19 cellular contexts compared by ENCODE assay signal in the genomic region with DNA sequence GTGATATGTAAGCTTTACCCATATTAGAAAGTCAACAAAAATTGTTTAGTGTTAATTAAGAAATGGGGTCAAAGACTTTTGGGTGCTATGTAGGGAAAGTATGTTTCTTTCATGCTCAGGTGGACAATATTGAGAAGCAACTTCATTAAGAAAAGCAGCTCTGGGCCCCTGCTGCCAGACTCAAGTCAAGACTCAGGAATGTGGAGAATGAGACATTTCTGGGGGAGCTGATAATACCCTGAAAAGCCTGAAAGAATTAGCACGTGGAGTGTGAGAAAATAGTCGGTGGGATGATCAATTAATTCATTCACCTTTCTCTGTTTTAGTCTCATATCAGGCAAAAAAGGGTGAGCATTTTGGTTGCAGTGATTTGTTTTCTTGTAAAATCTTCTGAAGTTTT.
DNase-seq lines count a peak whose midpoint lies in the region; FAIRE-seq and TF ChIP-seq lines count a peak whose summit lies in the region.
"Had no signal": no experiment of that assay in that cellular context is flagged by ENCODE, and none has a peak within 500 bp of the region (broad histone marks: within the 10 kb centered on the region; RNA-seq: fewer than 3 reads in every experiment).

No MANE protein-coding gene starts in this region.

- TF ChIP-seq RAD21 in H1 (IDR thresholded peaks at IDR 0.05 in 1 of 2, conservative IDR thresholded peaks at IDR 0.05 in 1 of 2; ENCODE audit: low read depth in 2 of 2, low read length in 2 of 2): no peak

- H2BK120ac ChIP-seq in H1 (replicated peaks; ENCODE audit: low read depth, low read length) (no peak overlapping the region), mesendoderm (ENCODE audit: low read depth, low read length) (no peak overlapping the region), neuronal stem cell (ENCODE audit: low read depth, low read length) (no peak overlapping the region)

- H3K9me3 ChIP-seq in H1 (ENCODE audit: insufficient read depth in 2 of 2, low read depth in 1 of 2, low read length in 1 of 2) (no peaks in the 10 kb centered on the region), neuronal stem cell (replicated peaks in 1 of 2; ENCODE audit: control insufficient read depth in 2 of 2, insufficient read depth in 1 of 2, low read depth in 1 of 2, low read length in 2 of 2) (no peaks in the 10 kb centered on the region)
- H3K9me3 ChIP-seq: A549 had no signal

- FAIRE-seq in H1 (lab: Jason Lieb, UNC): no peak
- FAIRE-seq: A549, G401.6, GM12892 had no signal

- no peak overlapping the region for H3K9ac ChIP-seq in H1 (replicated peaks in 1 of 4; ENCODE audit: extremely low read depth in 1 of 4, low read depth in 3 of 4, low read length in 3 of 4)
- no peak overlapping the region for H3K9ac ChIP-seq in mesendoderm (ENCODE audit: low read length)
- H3K9ac ChIP-seq in neuronal stem cell (ENCODE audit: low read depth, low read length, poor library complexity): no peak overlapping the region

- H2BK5ac ChIP-seq in H1 (ENCODE audit: low read depth, low read length): no peak overlapping the region
- H2BK5ac ChIP-seq in mesendoderm (ENCODE audit: low read length): no peak overlapping the region
- no peak overlapping the region for H2BK5ac ChIP-seq in neuronal stem cell (ENCODE audit: low read length)

- H4K5ac ChIP-seq in H1 (ENCODE audit: insufficient read length, low read depth, low read length) (no peak overlapping the region), mesendoderm (ENCODE audit: low read length) (no peak overlapping the region)

- H2BK12ac ChIP-seq in H1 (ENCODE audit: low read depth, low read length) (no peak overlapping the region), neuronal stem cell (ENCODE audit: low read length) (no peak overlapping the region)

- TF ChIP-seq POLR2A in H1 (IDR thresholded peaks at IDR 0.05; ENCODE audit: control extremely low read depth in 1 of 2, low read depth in 2 of 2, low read length in 2 of 2): no peak

- H3K4me2 ChIP-seq in H1 (ENCODE audit: insufficient read depth in 1 of 2, low read depth in 2 of 2, low read length in 2 of 2) (no peak overlapping the region), mesendoderm (ENCODE audit: low read length) (no peak overlapping the region), neuronal stem cell (ENCODE audit: insufficient read depth, low read length, poor library complexity, severe bottlenecking) (no peak overlapping the region)
- H3K4me2 ChIP-seq: A549 had no signal

- H3K36me3 ChIP-seq in H7 (replicated peaks; ENCODE audit: control insufficient read depth, insufficient read depth, low read length) (no peaks in the 10 kb centered on the region), H1 (ENCODE audit: control insufficient read depth in 2 of 4, insufficient read depth in 4 of 4, low read length in 3 of 4) (no peaks in the 10 kb centered on the region; a peak in 1 of 8 replicates), mesendoderm (ENCODE audit: control insufficient read depth, insufficient read depth, low read length) (no peaks in the 10 kb centered on the region), neuronal stem cell (replicated peaks in 1 of 2; ENCODE audit: control insufficient read depth in 2 of 2, insufficient read depth in 2 of 2, low read length in 2 of 2) (no peaks in the 10 kb centered on the region)

- H3K14ac ChIP-seq in H1 (ENCODE audit: insufficient read length) (no peak overlapping the region), neuronal stem cell (ENCODE audit: low read length) (no peak overlapping the region)

- no peak overlapping the region for H2BK20ac ChIP-seq in H1 (ENCODE audit: low read length)

- H4K91ac ChIP-seq in H1 (replicated peaks; ENCODE audit: insufficient read length, low read length): no peak overlapping the region
- H4K91ac ChIP-seq in neuronal stem cell (ENCODE audit: low read depth, low read length, poor library complexity): no peak overlapping the region

- no peaks in the 10 kb centered on the region for H3K27me3 ChIP-seq in H7 (ENCODE audit: control insufficient read depth, insufficient read depth, low read length)
- no peaks in the 10 kb centered on the region for H3K27me3 ChIP-seq in H1 (replicated peaks in 1 of 4; ENCODE audit: control insufficient read depth in 3 of 4, extremely low read depth in 1 of 4, insufficient read depth in 3 of 4, low read length in 3 of 4)
- H3K27me3 ChIP-seq in mesendoderm (ENCODE audit: insufficient read depth, low read length, poor library complexity): no peaks in the 10 kb centered on the region
- no peaks in the 10 kb centered on the region for H3K27me3 ChIP-seq in neuronal stem cell (ENCODE audit: control insufficient read depth in 3 of 3, insufficient read depth in 3 of 3, low read depth in 1 of 3, low read length in 3 of 3)

- H2AFZ ChIP-seq in H1 (ENCODE audit: low read length) (no peak overlapping the region), neuronal stem cell (ENCODE audit: low read length) (no peak overlapping the region)

- H2AK5ac ChIP-seq in H1 (ENCODE audit: low read depth, low read length) (no peak overlapping the region), mesendoderm (ENCODE audit: low read length) (no peak overlapping the region), neuronal stem cell (ENCODE audit: low read depth, low read length) (no peak overlapping the region)

- 57% methylated on average over 2 of the region's 2 CpGs; no CpG with 5 or more reads in 1 of the 2 experiments for WGBS in H1 (ENCODE audit: extremely low coverage in 1 of 2, insufficient coverage in 1 of 2, insufficient read length in 1 of 2, insufficient replicate concordance in 2 of 2, low coverage in 1 of 2, low lambda C conversion rate in 2 of 2, missing lambda C conversion rate in 1 of 2), 2 experiments
- no CpG with 5 or more reads among the region's 2 CpGs for WGBS in mesendoderm (ENCODE audit: extremely low coverage, insufficient coverage, low lambda C conversion rate)
- no CpG with 5 or more reads among the region's 2 CpGs for WGBS in neuronal stem cell (ENCODE audit: extremely low coverage in 2 of 2, insufficient read length in 2 of 2, insufficient replicate concordance in 1 of 2), 2 donors

- H3K79me2 ChIP-seq in H1 (ENCODE audit: control insufficient read depth in 1 of 2, insufficient read depth in 2 of 2, low read length in 2 of 2) (no peaks in the 10 kb centered on the region), mesendoderm (ENCODE audit: control insufficient read depth, insufficient read depth, low read length) (no peaks in the 10 kb centered on the region)

- DNase-seq in H7: peak; percentile 2
- DNase-seq in H1 (ENCODE audit: low read depth in 1 of 2, low spot score in 2 of 2): no peak
- peak; percentile 59 for DNase-seq in mesendoderm
- peak; percentile 46 for DNase-seq in neuronal stem cell (ENCODE audit: low spot score)
- no peak for DNase-seq in GM13977 (ENCODE audit: low spot score)
- DNase-seq in NCI-H1105 treated with DMSO at 0.1 percent for 48 hours (lab: John Stamatoyannopoulos, UW): no peak
- DNase-seq in NCI-H2171 treated with DMSO at 0.1 percent for 48 hours (lab: John Stamatoyannopoulos, UW): no peak
- no peak for DNase-seq in DMS153 (lab: John Stamatoyannopoulos, UW)
- DNase-seq: 8988T; C1 segment of cervical spinal cord; Calu3; CD4-positive, alpha-beta memory T cell; COR-L47; DND-41; GOT3; H9 had no signal

- no peak for TF ChIP-seq EP300 in H1 (IDR thresholded peaks at IDR 0.05; ENCODE audit: borderline replicate concordance in 1 of 2, low read depth in 2 of 2, low read length in 2 of 2)

- CTCF ChIA-PET in H1 (lab: Charles Lee; ENCODE audit: partially characterized antibody): interaction anchor here (1.0 to 1.7 kb wide), 4 partner anchors 11 to 354 kb away, joined by 3 to 8 read pairs (median 4); no protein-coding TSS in a partner anchor

- no peak overlapping the region for H4K8ac ChIP-seq in H1 (ENCODE audit: extremely low read depth, insufficient read depth, low read length)
- peak overlapping the region; percentile 39 for H4K8ac ChIP-seq in mesendoderm (ENCODE audit: low read depth, low read length)
- no peak overlapping the region for H4K8ac ChIP-seq in neuronal stem cell (ENCODE audit: low read depth, low read length)

- H4K20me1 ChIP-seq in H1 (replicated peaks in 1 of 2; ENCODE audit: control insufficient read depth in 1 of 2, insufficient read depth in 2 of 2, low read length in 2 of 2): no peaks in the 10 kb centered on the region

- no peak overlapping the region for H3K4me3 ChIP-seq in H7 (ENCODE audit: insufficient read depth, low read depth, low read length)
- H3K4me3 ChIP-seq in H1 (ENCODE audit: extremely low read depth in 1 of 4, insufficient read depth in 2 of 4, low read depth in 3 of 4, low read length in 4 of 4): no peak overlapping the region
- no peak overlapping the region for H3K4me3 ChIP-seq in mesendoderm (ENCODE audit: low read length)
- H3K4me3 ChIP-seq in neuronal stem cell (ENCODE audit: low read length in 2 of 2): no peak overlapping the region
- H3K4me3 ChIP-seq: A549 had no signal

- H3K4ac ChIP-seq in H1 (replicated peaks; ENCODE audit: insufficient read length, low read depth, low read length) (no peak overlapping the region), mesendoderm (ENCODE audit: low read depth, low read length) (no peak overlapping the region), neuronal stem cell (ENCODE audit: low read length) (no peak overlapping the region)

- TF ChIP-seq CTCF in H1 (IDR thresholded peaks at IDR 0.05; ENCODE audit: control extremely low read depth in 1 of 3, insufficient read depth in 1 of 3, low read depth in 1 of 3, low read length in 3 of 3) (no peak), GM13977 (IDR thresholded peaks at IDR 0.05; ENCODE audit: extremely low read depth, insufficient read depth, missing control alignments) (no peak)

- H3K56ac ChIP-seq in H1 (replicated peaks; ENCODE audit: insufficient read length, low read depth, low read length) (no peak overlapping the region), mesendoderm (ENCODE audit: low read length) (no peak overlapping the region)

- H3K4me1 ChIP-seq in H1 (replicated peaks in 1 of 4; ENCODE audit: control insufficient read depth in 3 of 4, insufficient read depth in 4 of 4, low read length in 3 of 4): peaks cover 0 to 2% (median 0%) of the 10 kb centered on the region in 4 experiments; a peak in 1 of 7 replicates
- peaks cover 2% of the 10 kb centered on the region for H3K4me1 ChIP-seq in mesendoderm (ENCODE audit: control insufficient read depth, low read depth, low read length)
- H3K4me1 ChIP-seq in neuronal stem cell (ENCODE audit: control insufficient read depth in 2 of 2, insufficient read depth in 1 of 2, low read depth in 1 of 2, low read length in 2 of 2): peaks cover 0 to 3% of the 10 kb centered on the region in 2 donors
- H3K4me1 ChIP-seq: A549 had no signal

- H2BK15ac ChIP-seq in H1 (ENCODE audit: low read length) (no peak overlapping the region), mesendoderm (replicated peaks; ENCODE audit: low read depth) (no peak overlapping the region), neuronal stem cell (ENCODE audit: low read length) (no peak overlapping the region)

- in situ Hi-C loops in GM13977 (cut with MboI; ENCODE audit: low pct_unique_long_range_greater_than_20kb, low sequenced_read_pairs, unreplicated experiment): no loop called here

- H3K18ac ChIP-seq in H1 (ENCODE audit: extremely low read depth, low read length) (no peak overlapping the region), mesendoderm (ENCODE audit: low read length) (no peak overlapping the region), neuronal stem cell (ENCODE audit: low read length) (no peak overlapping the region)

- H3K23ac ChIP-seq in H1 (ENCODE audit: insufficient read length) (no peak overlapping the region), mesendoderm (ENCODE audit: low read length) (no peak overlapping the region), neuronal stem cell (ENCODE audit: low read depth, low read length, poor library complexity) (no peak overlapping the region)

- H3K23me2 ChIP-seq in H1 (ENCODE audit: low read depth, low read length): no peaks in the 10 kb centered on the region

- H3K79me1 ChIP-seq in H1 (ENCODE audit: low read depth, low read length) (no peaks in the 10 kb centered on the region), mesendoderm (ENCODE audit: low read length) (no peaks in the 10 kb centered on the region), neuronal stem cell (ENCODE audit: low read depth, low read length) (no peaks in the 10 kb centered on the region)

- H3K27ac ChIP-seq in H1 (ENCODE audit: low read depth, low read length) (no peak overlapping the region), mesendoderm (ENCODE audit: low read depth, low read length) (no peak overlapping the region), neuronal stem cell (replicated peaks; ENCODE audit: low read length) (no peak overlapping the region)
- H3K27ac ChIP-seq: A549 had no signal

- POLR2A ChIA-PET in H1 (lab: Charles Lee; ENCODE audit: partially characterized antibody): no interaction called here

Comparison
In these comparisons a context has a peak if more than half of its experiments do, and no peak if none do; other contexts are left out.
1. DNase-seq: peak in H7 (single experiment), mesendoderm (single experiment) and neuronal stem cell (single experiment); none in H1 (0 of 2), GM13977 (single experiment), NCI-H1105 treated with DMSO at 0.1 percent for 48 hours (single experiment), NCI-H2171 treated with DMSO at 0.1 percent for 48 hours (single experiment) and DMS153 (single experiment).